20 cellular contexts compared by ENCODE assay signal in genomic region chr9:109579191-109579948, GRCh38.
DNase-seq lines count a peak whose midpoint lies in the region; ATAC-seq and TF ChIP-seq lines count a peak whose summit lies in the region.
"Had no signal": no experiment of that assay in that cellular context is flagged by ENCODE, and none has a peak within 500 bp of the region (broad histone marks: within the 10 kb centered on the region; RNA-seq: fewer than 3 reads in every experiment).

No MANE protein-coding gene starts in this region.

- TF ChIP-seq EP300 in SK-N-SH (IDR thresholded peaks at IDR 0.05; ENCODE audit: borderline replicate concordance in 1 of 2, low read depth in 1 of 2, low read length in 1 of 2) = no peak
- no peak for TF ChIP-seq EP300 in esophagus muscularis mucosa (IDR thresholded peaks at IDR 0.05)

- no peak for TF ChIP-seq RAD21 in SK-N-SH (IDR thresholded peaks at IDR 0.05; ENCODE audit: low read length)

- H3K27ac ChIP-seq in SK-N-SH (ENCODE audit: low read depth in 2 of 2, low read length in 1 of 2) (no peak overlapping the region), esophagus muscularis mucosa (replicated peaks in 1 of 4) (no peak overlapping the region), hepatocyte (no peak overlapping the region)

- H3K79me2 ChIP-seq in SK-N-SH (ENCODE audit: insufficient read depth) (no peaks in the 10 kb centered on the region), hepatocyte (no peaks in the 10 kb centered on the region)

- no peaks in the 10 kb centered on the region for H3K36me3 ChIP-seq in SK-N-SH (replicated peaks in 1 of 2; ENCODE audit: control insufficient read depth in 1 of 2, insufficient read depth in 2 of 2, low read length in 1 of 2)
- no peaks in the 10 kb centered on the region for H3K36me3 ChIP-seq in esophagus muscularis mucosa
- no peaks in the 10 kb centered on the region for H3K36me3 ChIP-seq in hepatocyte (replicated peaks; ENCODE audit: insufficient read depth, low read depth)
- H3K36me3 ChIP-seq: BE2C had no signal

- H3K4me3 ChIP-seq in SK-N-SH (ENCODE audit: low read depth in 2 of 2, low read length in 1 of 2) = no peak overlapping the region
- no peak overlapping the region for H3K4me3 ChIP-seq in esophagus muscularis mucosa
- H3K4me3 ChIP-seq in hepatocyte = no peak overlapping the region

- WGBS in SK-N-SH (ENCODE audit: low lambda C conversion rate) = 44% methylated on average over 6 of the region's 6 CpGs
- 87% methylated on average over 6 of the region's 6 CpGs for WGBS in esophagus muscularis mucosa
- 68% methylated on average over 6 of the region's 6 CpGs for WGBS in hepatocyte (ENCODE audit: low lambda C conversion rate, missing lambda C conversion rate)

- H3K27me3 ChIP-seq in SK-N-SH (ENCODE audit: insufficient read depth) (no peaks in the 10 kb centered on the region), esophagus muscularis mucosa (no peaks in the 10 kb centered on the region), hepatocyte (no peaks in the 10 kb centered on the region)
- H3K27me3 ChIP-seq: BE2C had no signal

- no peak for TF ChIP-seq POLR2A in esophagus muscularis mucosa (IDR thresholded peaks at IDR 0.05; ENCODE audit: low read depth)

- H3K4me1 Mint-ChIP-seq in stimulated activated effector memory CD8-positive, alpha-beta T cell treated with anti-CD3 and anti-CD28 coated beads, Interleukin-12 subunit alpha, Interleukin-12 subunit beta, amount 100 ng/mL, for 72 hours = no peaks in the 10 kb centered on the region
- H3K4me1 Mint-ChIP-seq: CD4-positive, alpha-beta memory T cell; H9 had no signal

- H4K20me1 ChIP-seq in SK-N-SH (ENCODE audit: insufficient read depth) (no peaks in the 10 kb centered on the region), hepatocyte (ENCODE audit: insufficient read depth, poor library complexity, severe bottlenecking) (no peaks in the 10 kb centered on the region)

- no peak overlapping the region for H2AFZ ChIP-seq in SK-N-SH (ENCODE audit: low read depth)
- no peak overlapping the region for H2AFZ ChIP-seq in hepatocyte

- H3K9me3 ChIP-seq in SK-N-SH (no peaks in the 10 kb centered on the region), esophagus muscularis mucosa (peaks cover 0 to 3% (median 0%) of the 10 kb centered on the region in 4 donors), hepatocyte (ENCODE audit: low read depth) (no peaks in the 10 kb centered on the region)
- H3K9me3 ChIP-seq: BE2C had no signal

- no peak overlapping the region for H3K27ac Mint-ChIP-seq in stimulated activated effector memory CD8-positive, alpha-beta T cell treated with anti-CD3 and anti-CD28 coated beads, Interleukin-12 subunit alpha, Interleukin-12 subunit beta, amount 100 ng/mL, for 72 hours
- H3K27ac Mint-ChIP-seq: CD4-positive, alpha-beta memory T cell; H9 had no signal

- peaks cover 2% of the 10 kb centered on the region for H3K9me3 Mint-ChIP-seq in stimulated activated effector memory CD8-positive, alpha-beta T cell treated with anti-CD3 and anti-CD28 coated beads, Interleukin-12 subunit alpha, Interleukin-12 subunit beta, amount 100 ng/mL, for 72 hours

- TF ChIP-seq CTCF in SK-N-SH (IDR thresholded peaks at IDR 0.05) (no peak), esophagus muscularis mucosa (IDR thresholded peaks at IDR 0.05) (no peak), hepatocyte (IDR thresholded peaks at IDR 0.05; ENCODE audit: poor library complexity) (no peak)

- intact Hi-C loops in esophagus muscularis mucosa (cut with DNase I) = loop anchor here (10.0 kb wide), 1 partner anchor 575 kb away; no protein-coding TSS in a partner anchor

- no peak for DNase-seq in SK-N-SH
- peak; percentile 64 for DNase-seq in esophagus muscularis mucosa (ENCODE audit: extremely low spot score)
- DNase-seq in hepatocyte (ENCODE audit: low spot score) = peak; percentile 28
- no peak for DNase-seq in stimulated activated effector memory CD8-positive, alpha-beta T cell treated with anti-CD3 and anti-CD28 coated beads, Interleukin-12 subunit alpha, Interleukin-12 subunit beta, amount 100 ng/mL, for 72 hours (ENCODE audit: low spot score in 2 of 2)
- no peak for DNase-seq in stimulated activated CD4-positive, alpha-beta T cell treated with anti-CD3 and anti-CD28 coated beads, Interleukin-2, amount 100 ng/mL, for 48 hours
- no peak for DNase-seq in stimulated activated CD4-positive, alpha-beta T cell treated with anti-CD3 and anti-CD28 coated beads, Interleukin-4, amount 100 ng/mL, for 24 hours
- no peak for DNase-seq in NCI-H226
- DNase-seq: BE2C; CD4-positive, alpha-beta memory T cell; DMS79 treated with DMSO at 0.1 percent for 48 hours; GDM1; H9; Karpas-422; MM.1S; NCI-H1105; NCI-H187 treated with DMSO at 0.1 percent for 48 hours; NCI-H446 treated with DMSO at 0.1 percent for 48 hours; NCI-H748 treated with DMSO at 0.1 percent for 48 hours; SHP77 treated with DMSO at 0.1 percent for 48 hours had no signal

- no peak overlapping the region for H3K4me3 Mint-ChIP-seq in stimulated activated effector memory CD8-positive, alpha-beta T cell treated with anti-CD3 and anti-CD28 coated beads, Interleukin-12 subunit alpha, Interleukin-12 subunit beta, amount 100 ng/mL, for 72 hours
- H3K4me3 Mint-ChIP-seq: CD4-positive, alpha-beta memory T cell; H9 had no signal

- no peak overlapping the region for H3K4me2 ChIP-seq in SK-N-SH
- H3K4me2 ChIP-seq in hepatocyte = no peak overlapping the region

- H3K36me3 Mint-ChIP-seq in stimulated activated effector memory CD8-positive, alpha-beta T cell treated with anti-CD3 and anti-CD28 coated beads, Interleukin-12 subunit alpha, Interleukin-12 subunit beta, amount 100 ng/mL, for 72 hours = no peaks in the 10 kb centered on the region
- H3K36me3 Mint-ChIP-seq: CD4-positive, alpha-beta memory T cell had no signal

- H3K4me1 ChIP-seq in SK-N-SH (ENCODE audit: control insufficient read depth in 1 of 2, insufficient read depth in 2 of 2, low read depth in 1 of 2, low read length in 1 of 2) (no peaks in the 10 kb centered on the region), esophagus muscularis mucosa (no peaks in the 10 kb centered on the region), hepatocyte (ENCODE audit: insufficient read depth) (no peaks in the 10 kb centered on the region)
- H3K4me1 ChIP-seq: BE2C had no signal

- no peaks in the 10 kb centered on the region for H3K9me2 ChIP-seq in SK-N-SH
- H3K9me2 ChIP-seq in hepatocyte (replicated peaks; ENCODE audit: insufficient read depth) = no peaks in the 10 kb centered on the region

- H3F3A ChIP-seq in SK-N-SH (replicated peaks; ENCODE audit: insufficient read depth) = peaks cover 4% of the 10 kb centered on the region

- ATAC-seq in stimulated activated effector memory CD8-positive, alpha-beta T cell treated with anti-CD3 and anti-CD28 coated beads, Interleukin-12 subunit alpha, Interleukin-12 subunit beta, amount 100 ng/mL, for 72 hours = peak; percentile 21
- ATAC-seq: Panc1 had no signal

- POLR2A ChIA-PET in SK-N-SH (lab: Yijun Ruan, JAX) = no interaction called here

- H3K9ac ChIP-seq in SK-N-SH = no peak overlapping the region

- CTCF ChIA-PET in SK-N-SH (lab: Yijun Ruan, JAX) = no interaction called here

TF ChIP-seq in SK-N-SH, 30 proteins besides CTCF, POLR2A, EP300 and RAD21:
- TF ChIP-seq USF1 (IDR thresholded peaks at IDR 0.05; ENCODE audit: borderline replicate concordance, low read depth) = no peak
- no peak for TF ChIP-seq RFX5 (IDR thresholded peaks at IDR 0.05; ENCODE audit: low read length)
- no peak for TF ChIP-seq GATA2 (CRISPR knock-in tag; IDR thresholded peaks at IDR 0.05)
- no peak for TF ChIP-seq SIN3A (IDR thresholded peaks at IDR 0.05; ENCODE audit: borderline replicate concordance, low read depth, low read length)
- no peak for TF ChIP-seq TEAD4 (IDR thresholded peaks at IDR 0.05; ENCODE audit: borderline replicate concordance, insufficient read depth)
- no peak for TF ChIP-seq MEF2A (IDR thresholded peaks at IDR 0.05; ENCODE audit: borderline replicate concordance, low read depth)
- no peak for TF ChIP-seq SMC3 (IDR thresholded peaks at IDR 0.05; ENCODE audit: low read depth, low read length)
- TF ChIP-seq IRF3 (IDR thresholded peaks at IDR 0.05; ENCODE audit: low read depth, low read length) = no peak
- no peak for TF ChIP-seq RCOR1 (IDR thresholded peaks at IDR 0.05; ENCODE audit: low read length)
- peak; percentile 10; the same call in 1 of the 2 replicates for TF ChIP-seq FOSL2 (IDR thresholded peaks at IDR 0.05; ENCODE audit: borderline replicate concordance, low read depth)
- no peak for TF ChIP-seq NRF1 (IDR thresholded peaks at IDR 0.05; ENCODE audit: low read depth, low read length)
- TF ChIP-seq JUND (IDR thresholded peaks at IDR 0.05) = no peak
- peak; percentile 67 for TF ChIP-seq TCF12 (IDR thresholded peaks at IDR 0.05)
- no peak for TF ChIP-seq POLR2AphosphoS5 (IDR thresholded peaks at IDR 0.05; ENCODE audit: low read depth, low read length)
- no peak for TF ChIP-seq GABPA (IDR thresholded peaks at IDR 0.05; ENCODE audit: low read depth)

Comparison
In these comparisons a context has a peak if more than half of its experiments do, and no peak if none do; other contexts are left out.
1. DNase-seq: peak in esophagus muscularis mucosa (single experiment) and hepatocyte (single experiment); none in SK-N-SH (single experiment), stimulated activated effector memory CD8-positive, alpha-beta T cell treated with anti-CD3 and anti-CD28 coated beads, Interleukin-12 subunit alpha, Interleukin-12 subunit beta, amount 100 ng/mL, for 72 hours (0 of 2), stimulated activated CD4-positive, alpha-beta T cell treated with anti-CD3 and anti-CD28 coated beads, Interleukin-2, amount 100 ng/mL, for 48 hours (0 of 2), stimulated activated CD4-positive, alpha-beta T cell treated with anti-CD3 and anti-CD28 coated beads, Interleukin-4, amount 100 ng/mL, for 24 hours (single experiment) and NCI-H226 (single experiment).